In genomic region chrX:68193234-68193633, GRCh38 we compare ENCODE assay signal across 15 cellular contexts.
DNase-seq lines count a peak whose midpoint lies in the region; ATAC-seq and TF ChIP-seq lines count a peak whose summit lies in the region.
"Had no signal": no experiment of that assay in that cellular context is flagged by ENCODE, and none has a peak within 500 bp of the region (broad histone marks: within the 10 kb centered on the region; RNA-seq: fewer than 3 reads in every experiment).

No MANE protein-coding gene starts in this region.

- no peaks in the 10 kb centered on the region for H3K27me3 Mint-ChIP-seq in endodermal cell (ENCODE audit: insufficient read depth)
- H3K27me3 Mint-ChIP-seq: B cell had no signal

- peaks cover 34% of the 10 kb centered on the region for H3K9me3 Mint-ChIP-seq in endodermal cell
- H3K9me3 Mint-ChIP-seq: CD8-positive, alpha-beta T cell had no signal

- in situ Hi-C loops in astrocyte of the spinal cord (cut with HindIII; ENCODE audit: low sequenced_read_pairs): no loop called here

- H3K4me3 Mint-ChIP-seq in endodermal cell: no peak overlapping the region
- H3K4me3 Mint-ChIP-seq: B cell; CD8-positive, alpha-beta T cell had no signal

- TF ChIP-seq POLR2A in sigmoid colon (IDR thresholded peaks at IDR 0.05): no peak

- no peak overlapping the region for H3K4me3 ChIP-seq in astrocyte of the spinal cord (ENCODE audit: low read depth, low read length)
- H3K4me3 ChIP-seq in fibroblast of pulmonary artery (replicated peaks; ENCODE audit: low read depth, low read length): no peak overlapping the region
- no peak overlapping the region for H3K4me3 ChIP-seq in endodermal cell (ENCODE audit: low read length)
- H3K4me3 ChIP-seq in sigmoid colon: no peak overlapping the region
- H3K4me3 ChIP-seq: BLaER1 treated with 17β-estradiol and CSF1 and Interleukin-3, amounts not matched to agents 10 nM and 100 nM; GM23248 had no signal

- TF ChIP-seq EP300 in sigmoid colon (IDR thresholded peaks at IDR 0.05): no peak

- no peaks in the 10 kb centered on the region for H3K36me3 ChIP-seq in endodermal cell (ENCODE audit: control insufficient read depth, insufficient read depth, low read length)
- H3K36me3 ChIP-seq in sigmoid colon: peaks cover 0 to 11% (median 0%) of the 10 kb centered on the region in 4 donors
- H3K36me3 ChIP-seq: BLaER1 treated with 17β-estradiol and CSF1 and Interleukin-3, amounts not matched to agents 10 nM and 100 nM had no signal

- TF ChIP-seq CTCF in astrocyte of the spinal cord (IDR thresholded peaks at IDR 0.05; ENCODE audit: low read depth, low read length): no peak
- TF ChIP-seq CTCF in fibroblast of pulmonary artery (IDR thresholded peaks at IDR 0.05; ENCODE audit: low read length, missing control alignments): no peak
- no peak for TF ChIP-seq CTCF in endodermal cell (conservative IDR thresholded peaks at IDR 0.05)
- no peak for TF ChIP-seq CTCF in sigmoid colon (IDR thresholded peaks at IDR 0.05)

- intact Hi-C loops in sigmoid colon (cut with DNase I): no loop called here

- no peaks in the 10 kb centered on the region for H3K4me1 Mint-ChIP-seq in endodermal cell
- H3K4me1 Mint-ChIP-seq: B cell had no signal

- H3K4me1 ChIP-seq in endodermal cell (ENCODE audit: control insufficient read depth, insufficient read depth, low read length) (no peaks in the 10 kb centered on the region), sigmoid colon (no peaks in the 10 kb centered on the region)

- H3K27ac ChIP-seq in endodermal cell (ENCODE audit: low read depth, low read length) (no peak overlapping the region), sigmoid colon (no peak overlapping the region)
- H3K27ac ChIP-seq: BLaER1 treated with 17β-estradiol and CSF1 and Interleukin-3, amounts not matched to agents 10 nM and 100 nM; GM23248 had no signal

- DNase-seq in LHCN-M2 (ENCODE audit: low read depth): peak; percentile 62
- DNase-seq in astrocyte of the spinal cord (ENCODE audit: low read depth, low spot score): peak; percentile 19
- DNase-seq in fibroblast of pulmonary artery (ENCODE audit: low read depth): peak; percentile 13
- DNase-seq in renal cortical epithelial cell (ENCODE audit: low read depth): peak; percentile 11
- DNase-seq in endodermal cell: no peak
- DNase-seq in sigmoid colon: no peak
- DNase-seq: Calu3; CD8-positive, alpha-beta T cell; DMS79 treated with DMSO at 0.1 percent for 48 hours; GF-D8; GM23248; HCEC 1CT had no signal

- no peak overlapping the region for H3K9ac ChIP-seq in endodermal cell (ENCODE audit: extremely low read depth, low read length, poor library complexity, severe bottlenecking)
- H3K9ac ChIP-seq: BLaER1 treated with 17β-estradiol and CSF1 and Interleukin-3, amounts not matched to agents 10 nM and 100 nM; GM23248 had no signal

- H3K9me3 ChIP-seq in endodermal cell (ENCODE audit: control insufficient read depth, low read length) (no peaks in the 10 kb centered on the region), sigmoid colon (no peaks in the 10 kb centered on the region)
- H3K9me3 ChIP-seq: BLaER1 treated with 17β-estradiol and CSF1 and Interleukin-3, amounts not matched to agents 10 nM and 100 nM had no signal

- H3K36me3 Mint-ChIP-seq in endodermal cell (ENCODE audit: low read depth): no peaks in the 10 kb centered on the region
- H3K36me3 Mint-ChIP-seq: CD8-positive, alpha-beta T cell had no signal

- H3K27me3 ChIP-seq in endodermal cell (ENCODE audit: control insufficient read depth, insufficient read depth, low read length, poor library complexity, severe bottlenecking): no peaks in the 10 kb centered on the region
- H3K27me3 ChIP-seq in sigmoid colon: no peaks in the 10 kb centered on the region

- ATAC-seq in GM21526 (IDR thresholded peaks at IDR 0.05; ENCODE audit: low FRiP score, unreplicated experiment): no peak
- ATAC-seq: CD8-positive, alpha-beta T cell had no signal

- 87 to 100% methylated on average over 1 to 3 of the region's 3 CpGs for WGBS in endodermal cell (ENCODE audit: insufficient coverage in 1 of 2, insufficient read length in 1 of 2), 2 experiments
- 63 to 88% methylated on average over 3 of the region's 3 CpGs for WGBS in sigmoid colon, 2 donors

- H3K27ac Mint-ChIP-seq in endodermal cell: no peak overlapping the region
- H3K27ac Mint-ChIP-seq: B cell; CD8-positive, alpha-beta T cell had no signal

Comparison
In these comparisons a context has a peak if more than half of its experiments do, and no peak if none do; other contexts are left out.
1. DNase-seq: peak in LHCN-M2 (single experiment), astrocyte of the spinal cord (single experiment), fibroblast of pulmonary artery (single experiment) and renal cortical epithelial cell (single experiment); none in endodermal cell (single experiment) and sigmoid colon (single experiment).